ENCODE assay signal across 8 cellular contexts in genomic region chr3:128153156-128154011, GRCh38. TPM values are rescaled to one million over a fixed set of nuclear protein-coding genes. Genes with fewer than 3 reads are reported as not detected.
A peak's percentile ranks its signal among the peaks of the same experiment; 100 is the strongest.
DNase-seq lines count a peak whose midpoint lies in the region; ATAC-seq and TF ChIP-seq lines count a peak whose summit lies in the region.

A gene with protein sequence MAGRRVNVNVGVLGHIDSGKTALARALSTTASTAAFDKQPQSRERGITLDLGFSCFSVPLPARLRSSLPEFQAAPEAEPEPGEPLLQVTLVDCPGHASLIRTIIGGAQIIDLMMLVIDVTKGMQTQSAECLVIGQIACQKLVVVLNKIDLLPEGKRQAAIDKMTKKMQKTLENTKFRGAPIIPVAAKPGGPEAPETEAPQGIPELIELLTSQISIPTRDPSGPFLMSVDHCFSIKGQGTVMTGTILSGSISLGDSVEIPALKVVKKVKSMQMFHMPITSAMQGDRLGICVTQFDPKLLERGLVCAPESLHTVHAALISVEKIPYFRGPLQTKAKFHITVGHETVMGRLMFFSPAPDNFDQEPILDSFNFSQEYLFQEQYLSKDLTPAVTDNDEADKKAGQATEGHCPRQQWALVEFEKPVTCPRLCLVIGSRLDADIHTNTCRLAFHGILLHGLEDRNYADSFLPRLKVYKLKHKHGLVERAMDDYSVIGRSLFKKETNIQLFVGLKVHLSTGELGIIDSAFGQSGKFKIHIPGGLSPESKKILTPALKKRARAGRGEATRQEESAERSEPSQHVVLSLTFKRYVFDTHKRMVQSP (plus strand): TSS chr3:128153481. CDS start chr3:128153508, 27 bp downstream.

- no peaks in the 10 kb centered on the region for H3K27me3 Mint-ChIP-seq in dendritic cell treated with granulocyte-macrophage colony-stimulating factor and Interleukin-4, amounts not matched to agents 40 ng/mL and 50 ng/mL, for 4 days

- TF ChIP-seq CTCF in C4-2B (conservative IDR thresholded peaks at IDR 0.05), result no peak
- TF ChIP-seq CTCF in liver (IDR thresholded peaks at IDR 0.05; ENCODE audit: low read depth, low read length, missing input control), result no peak

- peaks cover 46% of the 10 kb centered on the region for H3K4me1 Mint-ChIP-seq in dendritic cell treated with granulocyte-macrophage colony-stimulating factor and Interleukin-4, amounts not matched to agents 40 ng/mL and 50 ng/mL, for 4 days (ENCODE audit: low read depth)

- no peaks in the 10 kb centered on the region for H3K27me3 ChIP-seq in liver (ENCODE audit: control insufficient read depth in 4 of 4, insufficient read depth in 4 of 4, low read length in 3 of 4)

- DNase-seq in NCI-H526 (lab: John Stamatoyannopoulos, UW), result peak; percentile 83 to 92
- DNase-seq in activated CD4-positive, alpha-beta T cell treated with anti-CD3 and anti-CD28 coated beads, Interleukin-2, amount 50 U/mL, for 1 hour, result peak; percentile 81
- DNase-seq in stimulated activated CD4-positive, alpha-beta T cell treated with anti-CD3 and anti-CD28 coated beads, Interleukin-4, amount 100 ng/mL, for 1 hour, result peak; percentile 89

- peaks cover 2 to 38% (median 12%) of the 10 kb centered on the region in 4 donors for H3K4me1 ChIP-seq in liver (ENCODE audit: control insufficient read depth in 4 of 4, insufficient read depth in 4 of 4, low read length in 3 of 4)

- ATAC-seq in GM19324 (IDR thresholded peaks at IDR 0.05; ENCODE audit: low FRiP score, unreplicated experiment), result peak; percentile 83
- ATAC-seq in HG03457 (IDR thresholded peaks at IDR 0.05; ENCODE audit: unreplicated experiment), result peak; percentile 70

- H3K4me3 Mint-ChIP-seq in dendritic cell treated with granulocyte-macrophage colony-stimulating factor and Interleukin-4, amounts not matched to agents 40 ng/mL and 50 ng/mL, for 4 days, result peak within 1 kb of the TSS; percentile 86

- peaks cover 32% of the 10 kb centered on the region for H3K36me3 Mint-ChIP-seq in dendritic cell treated with granulocyte-macrophage colony-stimulating factor and Interleukin-4, amounts not matched to agents 40 ng/mL and 50 ng/mL, for 4 days (ENCODE audit: low read depth)

- peak within 1 kb of the TSS; percentile 84 to 90 (median 88) for H3K4me3 ChIP-seq in liver (ENCODE audit: low read depth in 1 of 3, low read length in 3 of 3)

- peaks cover 5% of the 10 kb centered on the region for H3K9me3 Mint-ChIP-seq in dendritic cell treated with granulocyte-macrophage colony-stimulating factor and Interleukin-4, amounts not matched to agents 40 ng/mL and 50 ng/mL, for 4 days

- no peak for TF ChIP-seq RAD21 in liver (IDR thresholded peaks at IDR 0.05)

- WGBS in liver, result under 1% methylated on average over 95 of the region's 95 CpGs

- peak within 1 kb of the TSS; percentile 60 to 84 for H3K9ac ChIP-seq in liver (ENCODE audit: low read depth in 1 of 2, low read length in 2 of 2)

- no peaks in the 10 kb centered on the region for H3K9me3 ChIP-seq in liver (ENCODE audit: control insufficient read depth in 4 of 4, low read length in 3 of 4)

- H3K27ac ChIP-seq in C4-2B, result peak within 1 kb of the TSS; percentile 87
- H3K27ac ChIP-seq in liver (ENCODE audit: low read depth in 1 of 2, low read length in 2 of 2), result peak within 1 kb of the TSS; percentile 85

- intact Hi-C loops in dendritic cell treated with granulocyte-macrophage colony-stimulating factor and Interleukin-4, amounts not matched to agents 40 ng/mL and 50 ng/mL, for 4 days (cut with micrococcal nuclease), result loop anchor here (1.0 kb wide), 1 partner anchor 8 kb away; no protein-coding TSS in a partner anchor

- H3K36me3 ChIP-seq in liver (ENCODE audit: control insufficient read depth in 4 of 4, insufficient read depth in 3 of 4, low read depth in 1 of 4, low read length in 3 of 4), result peaks cover 0 to 8% (median under 1%) of the 10 kb centered on the region in 4 donors

- peak within 1 kb of the TSS; percentile 86 for H3K27ac Mint-ChIP-seq in dendritic cell treated with granulocyte-macrophage colony-stimulating factor and Interleukin-4, amounts not matched to agents 40 ng/mL and 50 ng/mL, for 4 days

TF ChIP-seq in liver, 16 proteins besides CTCF, POLR2A, EP300 and RAD21:
- TF ChIP-seq, protein P1, sequence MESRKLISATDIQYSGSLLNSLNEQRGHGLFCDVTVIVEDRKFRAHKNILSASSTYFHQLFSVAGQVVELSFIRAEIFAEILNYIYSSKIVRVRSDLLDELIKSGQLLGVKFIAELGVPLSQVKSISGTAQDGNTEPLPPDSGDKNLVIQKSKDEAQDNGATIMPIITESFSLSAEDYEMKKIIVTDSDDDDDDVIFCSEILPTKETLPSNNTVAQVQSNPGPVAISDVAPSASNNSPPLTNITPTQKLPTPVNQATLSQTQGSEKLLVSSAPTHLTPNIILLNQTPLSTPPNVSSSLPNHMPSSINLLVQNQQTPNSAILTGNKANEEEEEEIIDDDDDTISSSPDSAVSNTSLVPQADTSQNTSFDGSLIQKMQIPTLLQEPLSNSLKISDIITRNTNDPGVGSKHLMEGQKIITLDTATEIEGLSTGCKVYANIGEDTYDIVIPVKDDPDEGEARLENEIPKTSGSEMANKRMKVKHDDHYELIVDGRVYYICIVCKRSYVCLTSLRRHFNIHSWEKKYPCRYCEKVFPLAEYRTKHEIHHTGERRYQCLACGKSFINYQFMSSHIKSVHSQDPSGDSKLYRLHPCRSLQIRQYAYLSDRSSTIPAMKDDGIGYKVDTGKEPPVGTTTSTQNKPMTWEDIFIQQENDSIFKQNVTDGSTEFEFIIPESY (IDR thresholded peaks at IDR 0.05), result no peak
- TF ChIP-seq FOXA1 (IDR thresholded peaks at IDR 0.05) (no peak), REST (IDR thresholded peaks at IDR 0.05) (no peak), EGR1 (IDR thresholded peaks at IDR 0.05; ENCODE audit: low read depth in 2 of 2) (peak in 1 of 2 donors; percentile 23), SP1 (IDR thresholded peaks at IDR 0.05) (no peak), NR2F2 (IDR thresholded peaks at IDR 0.05) (no peak), HNF4G (IDR thresholded peaks at IDR 0.05) (no peak), GABPA (IDR thresholded peaks at IDR 0.05 in 1 of 2, conservative IDR thresholded peaks at IDR 0.05 in 1 of 2) (peak; percentile 68 to 88), HNF4A (conservative IDR thresholded peaks at IDR 0.05) (peak in 1 of 2 donors; percentile 33), FOXA2 (IDR thresholded peaks at IDR 0.05) (no peak), RXRA (IDR thresholded peaks at IDR 0.05) (no peak), TAF1 (conservative IDR thresholded peaks at IDR 0.05) (no peak), YY1 (IDR thresholded peaks at IDR 0.05) (peak; percentile 58), JUND (IDR thresholded peaks at IDR 0.05) (no peak)
- TF ChIP-seq, protein P2, sequence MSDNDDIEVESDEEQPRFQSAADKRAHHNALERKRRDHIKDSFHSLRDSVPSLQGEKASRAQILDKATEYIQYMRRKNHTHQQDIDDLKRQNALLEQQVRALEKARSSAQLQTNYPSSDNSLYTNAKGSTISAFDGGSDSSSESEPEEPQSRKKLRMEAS (IDR thresholded peaks at IDR 0.05), result no peak
- TF ChIP-seq, protein P3, sequence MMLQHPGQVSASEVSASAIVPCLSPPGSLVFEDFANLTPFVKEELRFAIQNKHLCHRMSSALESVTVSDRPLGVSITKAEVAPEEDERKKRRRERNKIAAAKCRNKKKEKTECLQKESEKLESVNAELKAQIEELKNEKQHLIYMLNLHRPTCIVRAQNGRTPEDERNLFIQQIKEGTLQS (IDR thresholded peaks at IDR 0.05), result no peak
TF ChIP-seq in liver: peak in this region for 4.

RNA-seq across cellular contexts. Expression of the gene that starts here (rescaled TPM):
- 10 to 100 TPM in 1 of 2 donors, 1 to 10 TPM in 1; 8.4 to 11.6 TPM for total RNA-seq in liver
- polyA plus RNA-seq in liver, result 10 to 100 TPM in 1 of 2 donors, 1 to 10 TPM in 1; 9.7 to 13.1 TPM

Comparison
In these comparisons a context has a peak if more than half of its experiments do, and no peak if none do; other contexts are left out.
1. Peak in every context shown above with its lines: DNase-seq, ATAC-seq, H3K4me3 ChIP-seq and H3K27ac ChIP-seq.